In genomic region chr22:27814993-27815392, GRCh38 we compare ENCODE assay signal across 37 cellular contexts.
"Had no signal": no experiment of that assay in that cellular context is flagged by ENCODE, and none has a peak within 500 bp of the region (broad histone marks: within the 10 kb centered on the region; RNA-seq: fewer than 3 reads in every experiment).

No MANE protein-coding gene starts in this region.

- H3K36me3 Mint-ChIP-seq: activated CD4-positive, alpha-beta memory T cell treated with anti-CD3 and anti-CD28 coated beads for 36 hours; activated CD8-positive, alpha-beta memory T cell treated with anti-CD3 and anti-CD28 coated beads, Interleukin-2, amount 10 ng/mL, durations not matched to agents 7 days and 5 days; activated naive CD4-positive, alpha-beta T cell treated with anti-CD3 and anti-CD28 coated beads, Interleukin-2, amount 50 U/mL, for 24 hours; activated naive CD8-positive, alpha-beta T cell treated with anti-CD3 and anti-CD28 coated beads for 36 hours had no signal

- H3K4me1 Mint-ChIP-seq: activated CD4-positive, alpha-beta T cell treated with anti-CD3 and anti-CD28 coated beads for 36 hours; activated CD4-positive, alpha-beta T cell treated with anti-CD3 and anti-CD28 coated beads, Interleukin-2, amount 10 ng/mL, durations not matched to agents 24 days and 14 days; activated CD8-positive, alpha-beta memory T cell treated with anti-CD3 and anti-CD28 coated beads, Interleukin-2, amount 10 ng/mL, durations not matched to agents 7 days and 5 days; activated naive CD4-positive, alpha-beta T cell treated with anti-CD3 and anti-CD28 coated beads, Interleukin-2, amount 50 U/mL, for 24 hours; activated naive CD8-positive, alpha-beta T cell treated with anti-CD3 and anti-CD28 coated beads for 36 hours; activated naive CD8-positive, alpha-beta T cell treated with anti-CD3 and anti-CD28 coated beads, Interleukin-2, amount 50 U/mL, for 24 hours had no signal

- H3K27me3 Mint-ChIP-seq: activated CD4-positive, alpha-beta T cell treated with anti-CD3 and anti-CD28 coated beads, Interleukin-2, amount 10 ng/mL, durations not matched to agents 24 days and 14 days; activated CD8-positive, alpha-beta memory T cell treated with anti-CD3 and anti-CD28 coated beads, Interleukin-2, amount 10 ng/mL, durations not matched to agents 7 days and 5 days had no signal

- H3K4me3 ChIP-seq: adrenal gland, body of pancreas, esophagus squamous epithelium, gastroesophageal sphincter, heart right ventricle had no signal

- H3K9me3 ChIP-seq: adrenal gland, body of pancreas, esophagus squamous epithelium, gastroesophageal sphincter had no signal

- H3K4me1 ChIP-seq: adrenal gland had no signal

- H3K27me3 ChIP-seq: adrenal gland, body of pancreas, esophagus squamous epithelium, gastroesophageal sphincter, heart right ventricle had no signal

- H3K9me3 Mint-ChIP-seq: activated CD4-positive, alpha-beta memory T cell treated with anti-CD3 and anti-CD28 coated beads for 36 hours; activated CD4-positive, alpha-beta T cell treated with anti-CD3 and anti-CD28 coated beads, Interleukin-2, amount 10 ng/mL, durations not matched to agents 24 days and 14 days; activated naive CD4-positive, alpha-beta T cell treated with anti-CD3 and anti-CD28 coated beads for 36 hours; activated naive CD4-positive, alpha-beta T cell treated with anti-CD3 and anti-CD28 coated beads, Interleukin-2, amount 50 U/mL, for 24 hours; activated naive CD8-positive, alpha-beta T cell treated with anti-CD3 and anti-CD28 coated beads for 36 hours; activated naive CD8-positive, alpha-beta T cell treated with anti-CD3 and anti-CD28 coated beads, Interleukin-2, amount 50 U/mL, for 24 hours; activated T-helper 1 cell treated with anti-CD3 and anti-CD28 coated beads, Interleukin-12 subunit alpha, Interleukin-12 subunit beta, Interleukin-2, Interleukin-4 antibody, amounts not matched to agents 30 ng/mL and 10 ng/mL and 1 ng/mL, durations not matched to agents 14 hours and 24 hours and 36 hours; activated T-helper 2 cell treated with anti-CD3 and anti-CD28 coated beads, Interferon-gamma antibody, Interleukin-2, Interleukin-4, amounts not matched to agents 10 μg/mL and 5 μg/mL and 100 μg/mL, durations not matched to agents 14 hours and 24 hours and 36 hours; T-helper 2 cell treated with Interferon-gamma antibody and Interleukin-4, amounts not matched to agents 5 μg/mL and 100 μg/mL, for 36 hours had no signal

- DNase-seq: activated CD4-positive, alpha-beta memory T cell treated with anti-CD3 and anti-CD28 coated beads for 36 hours; activated CD4-positive, alpha-beta T cell treated with anti-CD3 and anti-CD28 coated beads for 36 hours; activated CD4-positive, alpha-beta T cell treated with anti-CD3 and anti-CD28 coated beads, Interleukin-2, amount 10 ng/mL, durations not matched to agents 24 days and 14 days; activated CD4-positive, CD25-positive, alpha-beta regulatory T cell; activated CD4-positive, CD25-positive, alpha-beta regulatory T cell treated with anti-CD3 and anti-CD28 coated beads, Interleukin-2, amount 50 U/mL, for 72 hours; activated CD8-positive, alpha-beta memory T cell treated with anti-CD3 and anti-CD28 coated beads, Interleukin-2, amount 10 ng/mL, durations not matched to agents 7 days and 5 days; activated CD8-positive, alpha-beta memory T cell treated with anti-CD3 and anti-CD28 coated beads, Interleukin-2, amount 50 U/mL, for 4 hours; activated CD8-positive, alpha-beta T cell treated with anti-CD3 and anti-CD28 coated beads, Interleukin-2, amount 10 ng/mL, durations not matched to agents 7 days and 5 days; activated effector memory CD4-positive, alpha-beta T cell treated with anti-CD3 and anti-CD28 coated beads, Interleukin-2, amount 50 U/mL, for 16 hours; activated naive CD4-positive, alpha-beta T cell treated with anti-CD3 and anti-CD28 coated beads for 36 hours; activated naive CD8-positive, alpha-beta T cell treated with anti-CD3 and anti-CD28 coated beads for 36 hours; activated naive CD8-positive, alpha-beta T cell treated with anti-CD3 and anti-CD28 coated beads, Interleukin-2, amount 50 U/mL, for 24 hours; activated T-cell treated with anti-CD3 and anti-CD28 coated beads, Interleukin-2, amount 50 U/mL, for 1 hour; activated T-cell treated with anti-CD3 and anti-CD28 coated beads, Interleukin-2, amount 50 U/mL, for 48 hours; adrenal gland; amygdala; aorta; body of pancreas; caudate nucleus; cortex of kidney; dermis blood vessel endothelial cell; effector CD8-positive, alpha-beta T cell; esophagus squamous epithelium; foreskin melanocyte; heart right ventricle; T-helper 17 cell; T1000; WERI-Rb-1 had no signal

- H3K36me3 ChIP-seq: adrenal gland, esophagus squamous epithelium, gastroesophageal sphincter, heart right ventricle, WERI-Rb-1 had no signal

- H3K27ac Mint-ChIP-seq: activated CD4-positive, alpha-beta memory T cell treated with anti-CD3 and anti-CD28 coated beads for 36 hours; activated CD4-positive, alpha-beta T cell treated with anti-CD3 and anti-CD28 coated beads for 36 hours; activated CD4-positive, alpha-beta T cell treated with anti-CD3 and anti-CD28 coated beads, Interleukin-2, amount 10 ng/mL, durations not matched to agents 24 days and 14 days; activated CD8-positive, alpha-beta memory T cell treated with anti-CD3 and anti-CD28 coated beads, Interleukin-2, amount 10 ng/mL, durations not matched to agents 7 days and 5 days; activated CD8-positive, alpha-beta T cell treated with anti-CD3 and anti-CD28 coated beads, Interleukin-2, amount 10 ng/mL, durations not matched to agents 7 days and 5 days; activated naive CD4-positive, alpha-beta T cell treated with anti-CD3 and anti-CD28 coated beads for 36 hours; activated naive CD4-positive, alpha-beta T cell treated with anti-CD3 and anti-CD28 coated beads, Interleukin-2, amount 50 U/mL, for 24 hours; activated naive CD8-positive, alpha-beta T cell treated with anti-CD3 and anti-CD28 coated beads for 36 hours; activated naive CD8-positive, alpha-beta T cell treated with anti-CD3 and anti-CD28 coated beads, Interleukin-2, amount 50 U/mL, for 24 hours; activated T-helper 1 cell treated with anti-CD3 and anti-CD28 coated beads, Interleukin-12 subunit alpha, Interleukin-12 subunit beta, Interleukin-2, Interleukin-4 antibody, amounts not matched to agents 30 ng/mL and 10 ng/mL and 1 ng/mL, durations not matched to agents 14 hours and 24 hours and 36 hours; activated T-helper 2 cell treated with anti-CD3 and anti-CD28 coated beads, Interferon-gamma antibody, Interleukin-2, Interleukin-4, amounts not matched to agents 10 μg/mL and 5 μg/mL and 100 μg/mL, durations not matched to agents 14 hours and 24 hours and 36 hours; T-helper 17 cell; T-helper 2 cell treated with Interferon-gamma antibody and Interleukin-4, amounts not matched to agents 5 μg/mL and 100 μg/mL, for 36 hours had no signal

- ATAC-seq: activated CD4-positive, alpha-beta T cell treated with anti-CD3 and anti-CD28 coated beads for 36 hours; activated CD8-positive, alpha-beta memory T cell treated with anti-CD3 and anti-CD28 coated beads, Interleukin-2, amount 10 ng/mL, durations not matched to agents 7 days and 5 days; activated CD8-positive, alpha-beta T cell treated with anti-CD3 and anti-CD28 coated beads, Interleukin-2, amount 10 ng/mL, durations not matched to agents 7 days and 5 days; activated naive CD8-positive, alpha-beta T cell treated with anti-CD3 and anti-CD28 coated beads, Interleukin-2, amount 50 U/mL, for 24 hours; body of pancreas; gastroesophageal sphincter; heart right ventricle; T-helper 17 cell had no signal

- H3K27ac ChIP-seq: adrenal gland, body of pancreas, epithelial cell of prostate, esophagus squamous epithelium, gastroesophageal sphincter, heart right ventricle, WERI-Rb-1 had no signal

- FAIRE-seq: colon, endometrium, endothelial cell of umbilical vein had no signal

- H3K4me3 Mint-ChIP-seq: activated CD4-positive, alpha-beta memory T cell treated with anti-CD3 and anti-CD28 coated beads for 36 hours; activated CD4-positive, alpha-beta T cell treated with anti-CD3 and anti-CD28 coated beads for 36 hours; activated CD4-positive, alpha-beta T cell treated with anti-CD3 and anti-CD28 coated beads, Interleukin-2, amount 10 ng/mL, durations not matched to agents 24 days and 14 days; activated CD8-positive, alpha-beta memory T cell treated with anti-CD3 and anti-CD28 coated beads, Interleukin-2, amount 10 ng/mL, durations not matched to agents 7 days and 5 days; activated CD8-positive, alpha-beta T cell treated with anti-CD3 and anti-CD28 coated beads, Interleukin-2, amount 10 ng/mL, durations not matched to agents 7 days and 5 days; activated naive CD4-positive, alpha-beta T cell treated with anti-CD3 and anti-CD28 coated beads for 36 hours; activated naive CD4-positive, alpha-beta T cell treated with anti-CD3 and anti-CD28 coated beads, Interleukin-2, amount 50 U/mL, for 24 hours; activated naive CD8-positive, alpha-beta T cell treated with anti-CD3 and anti-CD28 coated beads for 36 hours; activated naive CD8-positive, alpha-beta T cell treated with anti-CD3 and anti-CD28 coated beads, Interleukin-2, amount 50 U/mL, for 24 hours; activated T-helper 1 cell treated with anti-CD3 and anti-CD28 coated beads, Interleukin-12 subunit alpha, Interleukin-12 subunit beta, Interleukin-2, Interleukin-4 antibody, amounts not matched to agents 30 ng/mL and 10 ng/mL and 1 ng/mL, durations not matched to agents 14 hours and 24 hours and 36 hours; T-helper 17 cell; T-helper 2 cell treated with Interferon-gamma antibody and Interleukin-4, amounts not matched to agents 5 μg/mL and 100 μg/mL, for 36 hours had no signal
